In genomic region chr5:162248107-162248713, GRCh38 we compare ENCODE assay signal across 1 cellular context.
TF ChIP-seq lines count a peak whose summit lies in the region.

No MANE protein-coding gene starts in this region.

TF ChIP-seq in H1, 55 proteins besides CTCF, POLR2A, EP300 and RAD21 (continued from another document):
- TF ChIP-seq RNF2 (IDR thresholded peaks at IDR 0.05; ENCODE audit: borderline replicate concordance, low read depth, low read length, missing control alignments, poor library complexity, severe bottlenecking) (no peak), TCF12 (IDR thresholded peaks at IDR 0.05; ENCODE audit: low read depth, low read length) (no peak), MAFK (IDR thresholded peaks at IDR 0.05; ENCODE audit: low read depth, low read length) (no peak), NRF1 (IDR thresholded peaks at IDR 0.05; ENCODE audit: low read depth, low read length) (no peak), GABPA (IDR thresholded peaks at IDR 0.05; ENCODE audit: borderline replicate concordance, insufficient read depth, low read length) (no peak), PHF8 (conservative IDR thresholded peaks at IDR 0.05; ENCODE audit: low read depth, low read length) (no peak), SP4 (IDR thresholded peaks at IDR 0.05; ENCODE audit: low read length) (no peak), SP1 (IDR thresholded peaks at IDR 0.05; ENCODE audit: low read depth, low read length) (no peak), CBX5 (IDR thresholded peaks at IDR 0.05; ENCODE audit: low read depth, low read length) (no peak), SAP30 (IDR thresholded peaks at IDR 0.05; ENCODE audit: insufficient read depth, insufficient replicate concordance, low read length) (no peak)
